1 cellular context compared by ENCODE assay signal in genomic region chr11:203056-203944, GRCh38.
A peak's percentile ranks its signal among the peaks of the same experiment; 100 is the strongest.
TF ChIP-seq lines count a peak whose summit lies in the region.

No MANE protein-coding gene starts in this region.

TF ChIP-seq in GM23338, 12 proteins besides CTCF, POLR2A, EP300 and RAD21 (continued from another document):
- TF ChIP-seq ZNF462 (CRISPR knock-in tag; IDR thresholded peaks at IDR 0.05) (no peak), REST (IDR thresholded peaks at IDR 0.05; ENCODE audit: unreplicated experiment) (no peak), ETS1 (IDR thresholded peaks at IDR 0.05) (no peak), ZNF114 (CRISPR knock-in tag; IDR thresholded peaks at IDR 0.05) (no peak), POLR2AphosphoS5 (IDR thresholded peaks at IDR 0.05; ENCODE audit: low read depth) (peak; percentile 6; the same call in 1 of the 2 replicates), NANOG (IDR thresholded peaks at IDR 0.05; ENCODE audit: borderline replicate concordance) (no peak), EZH2 (IDR thresholded peaks at IDR 0.05; ENCODE audit: low read depth, unreplicated experiment) (no peak)
